Comparison of ENCODE assay signal across 8 cellular contexts in genomic region chr22:41762980-41763779, GRCh38. TPM values are rescaled to one million over a fixed set of nuclear protein-coding genes. Genes with fewer than 3 reads are reported as not detected.
A peak's percentile ranks its signal among the peaks of the same experiment; 100 is the strongest.
DNase-seq lines count a peak whose midpoint lies in the region; ATAC-seq, FAIRE-seq and TF ChIP-seq lines count a peak whose summit lies in the region.

No MANE protein-coding gene starts in this region.

- intact Hi-C loops in activated CD4-positive, alpha-beta memory T cell treated with anti-CD3 and anti-CD28 coated beads for 36 hours (cut with micrococcal nuclease): no loop called here

- WGBS in hepatocyte (ENCODE audit: low lambda C conversion rate, missing lambda C conversion rate): 48% methylated on average over 14 of the region's 14 CpGs

- no peak overlapping the region for H3K9ac ChIP-seq in Loucy (ENCODE audit: low read depth, low read length, poor library complexity, severe bottlenecking)

- CTCF ChIA-PET in activated CD4-positive, alpha-beta memory T cell treated with anti-CD3 and anti-CD28 coated beads for 36 hours (lab: Charles Lee): interaction anchor here (0.6 to 4.8 kb wide), 6 partner anchors 12 to 64 kb away, joined by 3 to 22 read pairs (median 4); partner anchors contain the start of gene MEI1

- DNase-seq in Daoy (ENCODE audit: low read depth) (peak; percentile 41), hepatocyte (ENCODE audit: low spot score) (peak; percentile 43), HTR-8/SVneo (ENCODE audit: insufficient read length, low spot score) (no peak)
- peak; percentile 62 for DNase-seq in activated CD4-positive, alpha-beta memory T cell treated with anti-CD3 and anti-CD28 coated beads for 36 hours

- FAIRE-seq in HTR-8/SVneo (lab: Jason Lieb, UNC): no peak

- H3K79me2 ChIP-seq in Loucy (ENCODE audit: insufficient read depth, low read length) (no peaks in the 10 kb centered on the region), hepatocyte (no peaks in the 10 kb centered on the region)

- H3K9me3 Mint-ChIP-seq in activated CD4-positive, alpha-beta memory T cell treated with anti-CD3 and anti-CD28 coated beads for 36 hours: no peaks in the 10 kb centered on the region

- H3K27me3 ChIP-seq in Loucy (ENCODE audit: insufficient read depth, low read length, poor library complexity, severe bottlenecking) (no peaks in the 10 kb centered on the region), hepatocyte (no peaks in the 10 kb centered on the region)

- H4K20me1 ChIP-seq in Loucy (ENCODE audit: insufficient read depth, low read length, poor library complexity, severe bottlenecking) (no peaks in the 10 kb centered on the region), hepatocyte (ENCODE audit: insufficient read depth, poor library complexity, severe bottlenecking) (no peaks in the 10 kb centered on the region)

- peaks cover 4% of the 10 kb centered on the region for H3K4me1 Mint-ChIP-seq in activated CD4-positive, alpha-beta memory T cell treated with anti-CD3 and anti-CD28 coated beads for 36 hours (ENCODE audit: low read depth)

- H3K27me3 Mint-ChIP-seq in activated CD4-positive, alpha-beta memory T cell treated with anti-CD3 and anti-CD28 coated beads for 36 hours: no peaks in the 10 kb centered on the region

- no peaks in the 10 kb centered on the region for H3K36me3 Mint-ChIP-seq in activated CD4-positive, alpha-beta memory T cell treated with anti-CD3 and anti-CD28 coated beads for 36 hours

- H3K9me2 ChIP-seq in Loucy (replicated peaks; ENCODE audit: low read depth, low read length) (no peaks in the 10 kb centered on the region), hepatocyte (replicated peaks; ENCODE audit: insufficient read depth) (no peaks in the 10 kb centered on the region)

- H3K4me1 ChIP-seq in Loucy (ENCODE audit: insufficient read depth, low read length, poor library complexity, severe bottlenecking) (no peaks in the 10 kb centered on the region), hepatocyte (ENCODE audit: insufficient read depth) (no peaks in the 10 kb centered on the region)

- TF ChIP-seq CTCF in Loucy (conservative IDR thresholded peaks at IDR 0.05; ENCODE audit: low read length) (peak; percentile 93), hepatocyte (IDR thresholded peaks at IDR 0.05; ENCODE audit: poor library complexity) (peak; percentile 39)

- no peak overlapping the region for H3K4me2 ChIP-seq in Loucy (ENCODE audit: low read depth, low read length, poor library complexity, severe bottlenecking)
- no peak overlapping the region for H3K4me2 ChIP-seq in hepatocyte

- H3K9me3 ChIP-seq in Loucy (ENCODE audit: insufficient read depth, low read depth, low read length) (no peaks in the 10 kb centered on the region), hepatocyte (ENCODE audit: low read depth) (no peaks in the 10 kb centered on the region)

- H3K36me3 ChIP-seq in Loucy (ENCODE audit: insufficient read depth, low read length) (no peaks in the 10 kb centered on the region), hepatocyte (replicated peaks; ENCODE audit: insufficient read depth, low read depth) (no peaks in the 10 kb centered on the region)

- no peak overlapping the region for H3K27ac ChIP-seq in hepatocyte

- ATAC-seq in GM18502 (IDR thresholded peaks at IDR 0.05; ENCODE audit: poor library complexity, unreplicated experiment): no peak
- no peak for ATAC-seq in GM18517 (IDR thresholded peaks at IDR 0.05; ENCODE audit: unreplicated experiment)
- ATAC-seq in GM18519 (IDR thresholded peaks at IDR 0.05; ENCODE audit: low FRiP score, unreplicated experiment): no peak

- no peak overlapping the region for H3K27ac Mint-ChIP-seq in activated CD4-positive, alpha-beta memory T cell treated with anti-CD3 and anti-CD28 coated beads for 36 hours

- H2AFZ ChIP-seq in Loucy (ENCODE audit: low read length): peak overlapping the region; percentile 63
- no peak overlapping the region for H2AFZ ChIP-seq in hepatocyte

- H3F3A ChIP-seq in Loucy (ENCODE audit: low read depth): no peaks in the 10 kb centered on the region

- H3K4me3 ChIP-seq in Loucy (ENCODE audit: low read length, poor library complexity, severe bottlenecking) (no peak overlapping the region), hepatocyte (no peak overlapping the region)

- POLR2A ChIA-PET in activated CD4-positive, alpha-beta memory T cell treated with anti-CD3 and anti-CD28 coated beads for 36 hours (lab: Charles Lee): no interaction called here

- no peak overlapping the region for H3K4me3 Mint-ChIP-seq in activated CD4-positive, alpha-beta memory T cell treated with anti-CD3 and anti-CD28 coated beads for 36 hours

RNA-seq across cellular contexts. Expression of gene CCDC134, which starts 37.3 kb away (rescaled TPM):
- 10.6 and 12.9 TPM in 2 replicates for total RNA-seq in Daoy (2014; rRNA removed; shearing (Covaris generic))
- total RNA-seq in activated CD4-positive, alpha-beta memory T cell treated with anti-CD3 and anti-CD28 coated beads for 36 hours: 10 to 100 TPM; 16.1 to 17.6 TPM
- total RNA-seq in hepatocyte: 7.2 and 9.2 TPM in 2 replicates
- 4.1 and 7.4 TPM in 2 replicates for polyA plus RNA-seq in hepatocyte
